ENCODE assay signal across 9 cellular contexts in genomic region chr1:229058111-229058551, GRCh38.
DNase-seq lines count a peak whose midpoint lies in the region; ATAC-seq and TF ChIP-seq lines count a peak whose summit lies in the region.
"Had no signal": no experiment of that assay in that cellular context is flagged by ENCODE, and none has a peak within 500 bp of the region (broad histone marks: within the 10 kb centered on the region; RNA-seq: fewer than 3 reads in every experiment).

No MANE protein-coding gene starts in this region.

- no peaks in the 10 kb centered on the region for H3K79me2 ChIP-seq in neural progenitor cell (ENCODE audit: low read depth)

- H3K27me3 Mint-ChIP-seq in activated T-cell treated with anti-CD3 and anti-CD28 coated beads, Interleukin-2, amount 50 U/mL, for 4 hours (ENCODE audit: low read depth) = no peaks in the 10 kb centered on the region
- H3K27me3 Mint-ChIP-seq in neural progenitor cell (ENCODE audit: insufficient read depth, low read depth) = peaks cover 10% of the 10 kb centered on the region

- H3K4me1 Mint-ChIP-seq in activated T-cell treated with anti-CD3 and anti-CD28 coated beads, Interleukin-2, amount 50 U/mL, for 4 hours (ENCODE audit: low read depth) = peaks cover 49% of the 10 kb centered on the region
- H3K4me1 Mint-ChIP-seq in neural progenitor cell = peaks cover 53% of the 10 kb centered on the region

- no peak overlapping the region for H3K27ac ChIP-seq in BLaER1 treated with 17β-estradiol and CSF1 and Interleukin-3, amounts not matched to agents 10 nM and 100 nM
- H3K27ac ChIP-seq in neural progenitor cell = no peak overlapping the region
- no peak overlapping the region for H3K27ac ChIP-seq in foreskin keratinocyte
- H3K27ac ChIP-seq in right lobe of liver = no peak overlapping the region

- peak; percentile 74 to 76 for ATAC-seq in activated T-cell treated with anti-CD3 and anti-CD28 coated beads, Interleukin-2, amount 50 U/mL, for 4 hours
- no peak for ATAC-seq in foreskin keratinocyte
- ATAC-seq in right lobe of liver = no peak

- peak overlapping the region; percentile 46 for H3K27ac Mint-ChIP-seq in neural progenitor cell

- H2AFZ ChIP-seq in neural progenitor cell (replicated peaks) = no peak overlapping the region

- H3K4me2 ChIP-seq in BLaER1 treated with 17β-estradiol and CSF1 and Interleukin-3, amounts not matched to agents 10 nM and 100 nM = peak overlapping the region in 6 of 11 experiments; percentile 2 to 37 (median 12); a peak in 6 of 22 replicates
- H3K4me2 ChIP-seq in neural progenitor cell = no peak overlapping the region

- peak overlapping the region; percentile 43 for H3K4me3 Mint-ChIP-seq in activated T-cell treated with anti-CD3 and anti-CD28 coated beads, Interleukin-2, amount 50 U/mL, for 4 hours
- no peak overlapping the region for H3K4me3 Mint-ChIP-seq in neural progenitor cell

- TF ChIP-seq POLR2A in right lobe of liver (IDR thresholded peaks at IDR 0.05) = no peak

- no peaks in the 10 kb centered on the region for H3K36me3 Mint-ChIP-seq in activated T-cell treated with anti-CD3 and anti-CD28 coated beads, Interleukin-2, amount 50 U/mL, for 4 hours (ENCODE audit: insufficient read depth)
- H3K36me3 Mint-ChIP-seq in neural progenitor cell = no peaks in the 10 kb centered on the region

- intact Hi-C loops in right lobe of liver (cut with DNase I) = no loop called here

- H3K9me3 Mint-ChIP-seq in activated T-cell treated with anti-CD3 and anti-CD28 coated beads, Interleukin-2, amount 50 U/mL, for 4 hours = no peaks in the 10 kb centered on the region
- peaks cover 3% of the 10 kb centered on the region for H3K9me3 Mint-ChIP-seq in neural progenitor cell

- 0 out of 22 replicates have a peak, but pooled peaks cover 0 to 6% (median 0%) of the 10 kb centered on the region in 11 experiments for H3K27me3 ChIP-seq in BLaER1 treated with 17β-estradiol and CSF1 and Interleukin-3, amounts not matched to agents 10 nM and 100 nM
- H3K27me3 ChIP-seq in neural progenitor cell = no peaks in the 10 kb centered on the region
- peaks cover 33% of the 10 kb centered on the region for H3K27me3 ChIP-seq in foreskin keratinocyte
- no peaks in the 10 kb centered on the region for H3K27me3 ChIP-seq in right lobe of liver

- H3K9me3 ChIP-seq in BLaER1 treated with 17β-estradiol and CSF1 and Interleukin-3, amounts not matched to agents 10 nM and 100 nM (replicated peaks in 1 of 11) = no peaks in the 10 kb centered on the region
- H3K9me3 ChIP-seq in neural progenitor cell (ENCODE audit: low read depth) = no peaks in the 10 kb centered on the region
- no peaks in the 10 kb centered on the region for H3K9me3 ChIP-seq in right lobe of liver

- H3K9ac ChIP-seq in BLaER1 treated with 17β-estradiol and CSF1 and Interleukin-3, amounts not matched to agents 10 nM and 100 nM = no peak overlapping the region
- no peak overlapping the region for H3K9ac ChIP-seq in neural progenitor cell

- no peaks in the 10 kb centered on the region for H3K36me3 ChIP-seq in BLaER1 treated with 17β-estradiol and CSF1 and Interleukin-3, amounts not matched to agents 10 nM and 100 nM
- no peaks in the 10 kb centered on the region for H3K36me3 ChIP-seq in neural progenitor cell
- no peaks in the 10 kb centered on the region for H3K36me3 ChIP-seq in right lobe of liver

- DNase-seq in NCI-H128 (lab: John Stamatoyannopoulos, UW; ENCODE audit: unreplicated experiment) = peak; percentile 67
- DNase-seq in activated T-cell treated with anti-CD3 and anti-CD28 coated beads, Interleukin-2, amount 50 U/mL, for 4 hours = peak; percentile 16
- no peak for DNase-seq in neural progenitor cell (ENCODE audit: low spot score)
- no peak for DNase-seq in effector CD8-positive, alpha-beta T cell (lab: John Stamatoyannopoulos, UW)
- DNase-seq in foreskin keratinocyte = no peak
- DNase-seq in iPS-NIHi11 (ENCODE audit: low spot score) = no peak
- DNase-seq in right lobe of liver = no peak
- DNase-seq: Calu3 had no signal

- H4K20me1 ChIP-seq in BLaER1 treated with 17β-estradiol and CSF1 and Interleukin-3, amounts not matched to agents 10 nM and 100 nM = no peaks in the 10 kb centered on the region; a peak in 1 of 22 replicates
- no peaks in the 10 kb centered on the region for H4K20me1 ChIP-seq in neural progenitor cell (ENCODE audit: low read depth)

- H3F3A ChIP-seq in neural progenitor cell (ENCODE audit: low read depth) = peaks cover 12% of the 10 kb centered on the region

- H3K4me3 ChIP-seq in BLaER1 treated with 17β-estradiol and CSF1 and Interleukin-3, amounts not matched to agents 10 nM and 100 nM = no peak overlapping the region
- H3K4me3 ChIP-seq in neural progenitor cell (no peak overlapping the region), right lobe of liver (no peak overlapping the region)

- TF ChIP-seq CTCF in neural progenitor cell (IDR thresholded peaks at IDR 0.05) (no peak), foreskin keratinocyte (conservative IDR thresholded peaks at IDR 0.05) (no peak), right lobe of liver (IDR thresholded peaks at IDR 0.05) (no peak)

- 65% methylated on average over 7 of the region's 11 CpGs for WGBS in right lobe of liver (ENCODE audit: insufficient coverage, low coverage, low lambda C conversion rate, missing lambda C conversion rate)

- H3K4me1 ChIP-seq in BLaER1 treated with 17β-estradiol and CSF1 and Interleukin-3, amounts not matched to agents 10 nM and 100 nM = peaks cover 0 to 20% (median 10%) of the 10 kb centered on the region in 10 experiments; a peak in 14 of 20 replicates
- H3K4me1 ChIP-seq in neural progenitor cell (peaks cover 32% of the 10 kb centered on the region), foreskin keratinocyte (no peaks in the 10 kb centered on the region), right lobe of liver (peaks cover 0 to 26% (median 7%) of the 10 kb centered on the region in 4 donors)

Comparison
In these comparisons a context has a peak if more than half of its experiments do, and no peak if none do; other contexts are left out.
1. DNase-seq: peak in NCI-H128 (single experiment) and activated T-cell treated with anti-CD3 and anti-CD28 coated beads, Interleukin-2, amount 50 U/mL, for 4 hours (single experiment); none in neural progenitor cell (single experiment), effector CD8-positive, alpha-beta T cell (single experiment), foreskin keratinocyte (0 of 2), iPS-NIHi11 (single experiment) and right lobe of liver (0 of 3).
2. ATAC-seq: peak in activated T-cell treated with anti-CD3 and anti-CD28 coated beads, Interleukin-2, amount 50 U/mL, for 4 hours (2 of 2); none in foreskin keratinocyte (single experiment) and right lobe of liver (0 of 4).